In genomic region chr6:148332088-148332487, GRCh38 we compare ENCODE assay signal across 23 cellular contexts. TPM values are rescaled to one million over a fixed set of nuclear protein-coding genes. Genes with fewer than 3 reads are reported as not detected.
"Had no signal": no experiment of that assay in that cellular context is flagged by ENCODE, and none has a peak within 500 bp of the region (broad histone marks: within the 10 kb centered on the region; RNA-seq: fewer than 3 reads in every experiment).

No MANE protein-coding gene starts in this region.

- H3K4me3 ChIP-seq: gastrocnemius medialis, heart left ventricle, spleen, thyroid gland had no signal

- H3K4me1 Mint-ChIP-seq: activated B cell treated with CpG ODN at 0.5 μM for 24 hours; activated CD8-positive, alpha-beta memory T cell treated with anti-CD3 and anti-CD28 coated beads, Interleukin-2, amount 10 ng/mL, durations not matched to agents 7 days and 5 days; central memory CD8-positive, alpha-beta T cell; immature natural killer cell; naive thymus-derived CD4-positive, alpha-beta T cell; T-cell had no signal

- H3K27me3 ChIP-seq: gastrocnemius medialis, heart left ventricle, thyroid gland had no signal

- H3K4me1 ChIP-seq: gastrocnemius medialis had no signal

- H3K9me3 Mint-ChIP-seq: activated B cell treated with CpG ODN at 0.5 μM for 24 hours; activated CD4-positive, alpha-beta memory T cell treated with anti-CD3 and anti-CD28 coated beads for 36 hours; activated naive CD4-positive, alpha-beta T cell treated with anti-CD3 and anti-CD28 coated beads for 36 hours; activated T-helper 2 cell treated with anti-CD3 and anti-CD28 coated beads, Interferon-gamma antibody, Interleukin-2, Interleukin-4, amounts not matched to agents 10 μg/mL and 5 μg/mL and 100 μg/mL, durations not matched to agents 14 hours and 24 hours and 36 hours; brain; central memory CD8-positive, alpha-beta T cell; naive thymus-derived CD4-positive, alpha-beta T cell; T-cell had no signal

- H3K4me3 Mint-ChIP-seq: activated B cell treated with CpG ODN at 0.5 μM for 24 hours; activated CD4-positive, alpha-beta memory T cell treated with anti-CD3 and anti-CD28 coated beads for 36 hours; activated CD8-positive, alpha-beta memory T cell treated with anti-CD3 and anti-CD28 coated beads, Interleukin-2, amount 10 ng/mL, durations not matched to agents 7 days and 5 days; activated naive CD4-positive, alpha-beta T cell treated with anti-CD3 and anti-CD28 coated beads for 36 hours; brain; central memory CD8-positive, alpha-beta T cell; immature natural killer cell; naive thymus-derived CD4-positive, alpha-beta T cell; T-cell had no signal

- H3K36me3 ChIP-seq: gastrocnemius medialis, heart left ventricle, spleen, thyroid gland had no signal

- ATAC-seq: activated CD8-positive, alpha-beta memory T cell treated with anti-CD3 and anti-CD28 coated beads, Interleukin-2, amount 10 ng/mL, durations not matched to agents 7 days and 5 days; gastrocnemius medialis; heart left ventricle; naive thymus-derived CD4-positive, alpha-beta T cell; SK-N-SH treated with all-trans-retinoic acid at 6 μM for 48 hours; T-cell had no signal

- H3K9me3 ChIP-seq: gastrocnemius medialis, heart left ventricle, spleen, thyroid gland had no signal

- DNase-seq: activated B cell treated with CpG ODN at 0.5 μM for 24 hours; activated CD4-positive, alpha-beta memory T cell treated with anti-CD3 and anti-CD28 coated beads for 36 hours; activated CD4-positive, alpha-beta T cell treated with anti-CD3 and anti-CD28 coated beads for 4 hours; activated CD8-positive, alpha-beta memory T cell treated with anti-CD3 and anti-CD28 coated beads, Interleukin-2, amount 10 ng/mL, durations not matched to agents 7 days and 5 days; activated naive CD4-positive, alpha-beta T cell treated with anti-CD3 and anti-CD28 coated beads for 36 hours; anterior cingulate cortex; cortex of kidney; effector CD4-positive, alpha-beta T cell; gastrocnemius medialis; heart left ventricle; immature natural killer cell; kidney glomerular epithelial cell; mesenchymal stem cell; naive thymus-derived CD4-positive, alpha-beta T cell; spleen; stimulated activated CD8-positive, alpha-beta memory T cell treated with anti-CD3 and anti-CD28 coated beads, Interleukin-4, amount 100 ng/mL, for 48 hours; stimulated activated naive CD4-positive, alpha-beta T cell; T-cell; thyroid gland had no signal

- H3K36me3 Mint-ChIP-seq: activated CD4-positive, alpha-beta memory T cell treated with anti-CD3 and anti-CD28 coated beads for 36 hours; activated CD8-positive, alpha-beta memory T cell treated with anti-CD3 and anti-CD28 coated beads, Interleukin-2, amount 10 ng/mL, durations not matched to agents 7 days and 5 days; brain; immature natural killer cell; naive thymus-derived CD4-positive, alpha-beta T cell; T-cell had no signal

- H3K27ac ChIP-seq: gastrocnemius medialis, heart left ventricle, spleen, thyroid gland had no signal

- H3K27ac Mint-ChIP-seq: activated B cell treated with CpG ODN at 0.5 μM for 24 hours; activated CD4-positive, alpha-beta memory T cell treated with anti-CD3 and anti-CD28 coated beads for 36 hours; activated CD8-positive, alpha-beta memory T cell treated with anti-CD3 and anti-CD28 coated beads, Interleukin-2, amount 10 ng/mL, durations not matched to agents 7 days and 5 days; activated naive CD4-positive, alpha-beta T cell treated with anti-CD3 and anti-CD28 coated beads for 36 hours; activated T-helper 2 cell treated with anti-CD3 and anti-CD28 coated beads, Interferon-gamma antibody, Interleukin-2, Interleukin-4, amounts not matched to agents 10 μg/mL and 5 μg/mL and 100 μg/mL, durations not matched to agents 14 hours and 24 hours and 36 hours; immature natural killer cell; T-cell had no signal

RNA-seq across cellular contexts. Expression of gene SASH1, which starts 10.6 kb away (rescaled TPM):
- total RNA-seq: activated naive CD4-positive, alpha-beta T cell treated with anti-CD3 and anti-CD28 coated beads for 36 hours had no signal
